In the genomic region with DNA sequence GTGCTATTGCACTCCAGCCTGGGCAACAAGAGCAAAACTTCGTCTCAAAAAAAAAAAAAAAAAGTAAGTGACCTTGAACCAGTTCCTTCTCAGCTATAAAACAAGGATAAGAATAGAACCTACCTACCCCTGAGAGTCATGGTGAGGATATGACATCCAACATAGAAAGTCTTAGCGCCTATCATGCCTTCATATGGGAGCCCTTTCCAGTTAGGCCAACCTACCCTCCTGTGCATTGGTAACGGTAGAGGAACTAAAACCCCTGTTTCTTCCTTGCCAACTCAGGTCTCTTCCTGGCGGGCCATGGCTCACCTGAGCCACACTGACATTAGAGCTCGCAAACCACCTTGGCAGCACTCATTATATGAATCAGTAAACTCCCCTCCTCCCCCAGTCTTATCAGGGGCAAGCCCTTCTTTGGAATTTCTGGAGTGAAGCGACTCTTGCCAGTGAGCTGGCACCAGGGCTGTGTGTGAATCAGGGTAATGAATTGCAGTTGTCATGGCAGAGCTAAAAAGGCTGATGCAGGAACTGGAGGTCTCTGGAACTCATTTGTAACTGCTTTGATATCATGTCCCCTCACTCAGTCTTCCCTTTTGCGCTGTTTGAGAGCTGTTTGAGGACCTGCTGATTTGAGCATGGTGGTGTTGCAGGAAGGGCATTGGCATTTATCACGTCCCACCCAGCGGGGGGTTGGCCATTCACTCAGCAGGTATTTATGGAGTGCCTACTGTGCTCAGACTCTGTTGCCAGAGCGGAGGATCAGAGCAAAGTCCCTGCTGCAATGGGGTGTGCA, we compare ENCODE assay signal across 1 cellular context.
TF ChIP-seq lines count a peak whose summit lies in the region.

No MANE protein-coding gene starts in this region.

TF ChIP-seq in A549, 52 proteins besides CTCF, POLR2A, EP300 and RAD21 (continued from another document):
- no peak for TF ChIP-seq HMGXB4 (CRISPR knock-in tag; IDR thresholded peaks at IDR 0.05; ENCODE audit: borderline replicate concordance)
- no peak for TF ChIP-seq EHMT2 (IDR thresholded peaks at IDR 0.05; ENCODE audit: low read depth)
- no peak for TF ChIP-seq NFE2L2 (conservative IDR thresholded peaks at IDR 0.05; ENCODE audit: low read length)
- TF ChIP-seq, protein P1, sequence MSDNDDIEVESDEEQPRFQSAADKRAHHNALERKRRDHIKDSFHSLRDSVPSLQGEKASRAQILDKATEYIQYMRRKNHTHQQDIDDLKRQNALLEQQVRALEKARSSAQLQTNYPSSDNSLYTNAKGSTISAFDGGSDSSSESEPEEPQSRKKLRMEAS (IDR thresholded peaks at IDR 0.05): peak; percentile 72
- no peak for TF ChIP-seq POLR2AphosphoS2 (conservative IDR thresholded peaks at IDR 0.05; ENCODE audit: low read length)
- TF ChIP-seq HEYL (CRISPR knock-in tag; IDR thresholded peaks at IDR 0.05): no peak
- no peak; the same call in 1 of the 2 replicates for TF ChIP-seq HOXB13 (CRISPR knock-in tag; IDR thresholded peaks at IDR 0.05; ENCODE audit: low read depth)
- TF ChIP-seq MAZ (IDR thresholded peaks at IDR 0.05; ENCODE audit: borderline replicate concordance, low read depth, low read length): no peak
- TF ChIP-seq CEBPB (IDR thresholded peaks at IDR 0.05): peak; percentile 10 to 53; a peak in 2 of 4 replicates
- no peak for TF ChIP-seq RNF2 (IDR thresholded peaks at IDR 0.05; ENCODE audit: borderline replicate concordance, low read depth)
- TF ChIP-seq RARB (CRISPR knock-in tag; IDR thresholded peaks at IDR 0.05): no peak
- TF ChIP-seq NPAS2 (CRISPR knock-in tag; IDR thresholded peaks at IDR 0.05; ENCODE audit: borderline replicate concordance): no peak
- no peak; the same call in 2 of the 3 replicates for TF ChIP-seq SMC3 (IDR thresholded peaks at IDR 0.05)
- no peak for TF ChIP-seq EHF (CRISPR knock-in tag; IDR thresholded peaks at IDR 0.05)
- TF ChIP-seq, protein P2, sequence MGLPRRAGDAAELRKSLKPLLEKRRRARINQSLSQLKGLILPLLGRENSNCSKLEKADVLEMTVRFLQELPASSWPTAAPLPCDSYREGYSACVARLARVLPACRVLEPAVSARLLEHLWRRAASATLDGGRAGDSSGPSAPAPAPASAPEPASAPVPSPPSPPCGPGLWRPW (IDR thresholded peaks at IDR 0.05): no peak
- no peak for TF ChIP-seq CBX8 (IDR thresholded peaks at IDR 0.05)
- no peak for TF ChIP-seq ZC3H11A (IDR thresholded peaks at IDR 0.05)
- TF ChIP-seq MAFK (IDR thresholded peaks at IDR 0.05; ENCODE audit: partially characterized antibody): peak; percentile 76
- TF ChIP-seq FOSL2 (IDR thresholded peaks at IDR 0.05): no peak
- peak; percentile 84 for TF ChIP-seq FOSL2 (CRISPR knock-in tag; IDR thresholded peaks at IDR 0.05)
- TF ChIP-seq, protein P3, sequence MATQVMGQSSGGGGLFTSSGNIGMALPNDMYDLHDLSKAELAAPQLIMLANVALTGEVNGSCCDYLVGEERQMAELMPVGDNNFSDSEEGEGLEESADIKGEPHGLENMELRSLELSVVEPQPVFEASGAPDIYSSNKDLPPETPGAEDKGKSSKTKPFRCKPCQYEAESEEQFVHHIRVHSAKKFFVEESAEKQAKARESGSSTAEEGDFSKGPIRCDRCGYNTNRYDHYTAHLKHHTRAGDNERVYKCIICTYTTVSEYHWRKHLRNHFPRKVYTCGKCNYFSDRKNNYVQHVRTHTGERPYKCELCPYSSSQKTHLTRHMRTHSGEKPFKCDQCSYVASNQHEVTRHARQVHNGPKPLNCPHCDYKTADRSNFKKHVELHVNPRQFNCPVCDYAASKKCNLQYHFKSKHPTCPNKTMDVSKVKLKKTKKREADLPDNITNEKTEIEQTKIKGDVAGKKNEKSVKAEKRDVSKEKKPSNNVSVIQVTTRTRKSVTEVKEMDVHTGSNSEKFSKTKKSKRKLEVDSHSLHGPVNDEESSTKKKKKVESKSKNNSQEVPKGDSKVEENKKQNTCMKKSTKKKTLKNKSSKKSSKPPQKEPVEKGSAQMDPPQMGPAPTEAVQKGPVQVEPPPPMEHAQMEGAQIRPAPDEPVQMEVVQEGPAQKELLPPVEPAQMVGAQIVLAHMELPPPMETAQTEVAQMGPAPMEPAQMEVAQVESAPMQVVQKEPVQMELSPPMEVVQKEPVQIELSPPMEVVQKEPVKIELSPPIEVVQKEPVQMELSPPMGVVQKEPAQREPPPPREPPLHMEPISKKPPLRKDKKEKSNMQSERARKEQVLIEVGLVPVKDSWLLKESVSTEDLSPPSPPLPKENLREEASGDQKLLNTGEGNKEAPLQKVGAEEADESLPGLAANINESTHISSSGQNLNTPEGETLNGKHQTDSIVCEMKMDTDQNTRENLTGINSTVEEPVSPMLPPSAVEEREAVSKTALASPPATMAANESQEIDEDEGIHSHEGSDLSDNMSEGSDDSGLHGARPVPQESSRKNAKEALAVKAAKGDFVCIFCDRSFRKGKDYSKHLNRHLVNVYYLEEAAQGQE (IDR thresholded peaks at IDR 0.05): no peak
- no peak for TF ChIP-seq USF2 (IDR thresholded peaks at IDR 0.05)
- no peak for TF ChIP-seq NR3C1 (IDR thresholded peaks at IDR 0.05)
- no peak for TF ChIP-seq SREBF2 (IDR thresholded peaks at IDR 0.05)
- TF ChIP-seq CBX2 (IDR thresholded peaks at IDR 0.05; ENCODE audit: borderline replicate concordance, low read depth): no peak
- TF ChIP-seq E2F6 (IDR thresholded peaks at IDR 0.05; ENCODE audit: borderline replicate concordance, low read depth): no peak
- TF ChIP-seq KDM5A (IDR thresholded peaks at IDR 0.05): no peak
- no peak for TF ChIP-seq TFCP2L1 (CRISPR knock-in tag; IDR thresholded peaks at IDR 0.05)
- no peak for TF ChIP-seq FOSB (CRISPR knock-in tag; IDR thresholded peaks at IDR 0.05)
- TF ChIP-seq PBX3 (IDR thresholded peaks at IDR 0.05): peak; percentile 53; the same call in 1 of the 2 replicates
- TF ChIP-seq GATA3 (IDR thresholded peaks at IDR 0.05; ENCODE audit: borderline replicate concordance): peak; percentile 81
- no peak for TF ChIP-seq PHF8 (IDR thresholded peaks at IDR 0.05; ENCODE audit: borderline replicate concordance, low read depth)
- peak; percentile 67 for TF ChIP-seq HOXB5 (CRISPR knock-in tag; IDR thresholded peaks at IDR 0.05)
- TF ChIP-seq ZSCAN20 (CRISPR knock-in tag; IDR thresholded peaks at IDR 0.05): no peak
- no peak for TF ChIP-seq ELK1 (IDR thresholded peaks at IDR 0.05; ENCODE audit: low read depth, low read length)
- TF ChIP-seq RCOR1 (IDR thresholded peaks at IDR 0.05; ENCODE audit: low read depth, low read length): no peak
- TF ChIP-seq, protein P4, sequence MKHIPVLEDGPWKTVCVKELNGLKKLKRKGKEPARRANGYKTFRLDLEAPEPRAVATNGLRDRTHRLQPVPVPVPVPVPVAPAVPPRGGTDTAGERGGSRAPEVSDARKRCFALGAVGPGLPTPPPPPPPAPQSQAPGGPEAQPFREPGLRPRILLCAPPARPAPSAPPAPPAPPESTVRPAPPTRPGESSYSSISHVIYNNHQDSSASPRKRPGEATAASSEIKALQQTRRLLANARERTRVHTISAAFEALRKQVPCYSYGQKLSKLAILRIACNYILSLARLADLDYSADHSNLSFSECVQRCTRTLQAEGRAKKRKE (CRISPR knock-in tag; IDR thresholded peaks at IDR 0.05; ENCODE audit: low read depth): no peak
- TF ChIP-seq HDAC2 (IDR thresholded peaks at IDR 0.05): no peak
- TF ChIP-seq CHD2 (IDR thresholded peaks at IDR 0.05; ENCODE audit: low read length, partially characterized antibody): no peak
- TF ChIP-seq ZFP36 (IDR thresholded peaks at IDR 0.05; ENCODE audit: borderline replicate concordance, partially characterized antibody): no peak
- TF ChIP-seq RFX5 (IDR thresholded peaks at IDR 0.05): no peak
- no peak for TF ChIP-seq ESRRA (IDR thresholded peaks at IDR 0.05; ENCODE audit: borderline replicate concordance, low read length)
- peak; percentile 64 for TF ChIP-seq JUNB (IDR thresholded peaks at IDR 0.05)
- TF ChIP-seq CHD4 (IDR thresholded peaks at IDR 0.05; ENCODE audit: borderline replicate concordance): no peak
TF ChIP-seq in A549: peak in this region for 10.
